Comparison of ENCODE assay signal across 10 cellular contexts in genomic region chr7:117871778-117872538, GRCh38. TPM values are rescaled to one million over a fixed set of nuclear protein-coding genes. Genes with fewer than 3 reads are reported as not detected.
A peak's percentile ranks its signal among the peaks of the same experiment; 100 is the strongest.
DNase-seq lines count a peak whose midpoint lies in the region; TF ChIP-seq lines count a peak whose summit lies in the region.
"Had no signal": no experiment of that assay in that cellular context is flagged by ENCODE, and none has a peak within 500 bp of the region (broad histone marks: within the 10 kb centered on the region; RNA-seq: fewer than 3 reads in every experiment).

No MANE protein-coding gene starts in this region.

- WGBS in transverse colon (ENCODE audit: low coverage in 1 of 2), 2 donors, result 8 to 10% methylated on average over 8 to 18 of the region's 18 CpGs

- H3K27ac ChIP-seq in duodenal mucosa (ENCODE audit: low read depth, low read length) (no peak overlapping the region), transverse colon (peak overlapping the region; percentile 65 to 75 (median 74))
- H3K27ac ChIP-seq: C4-2B, SJSA1 had no signal

- H3K36me3 ChIP-seq in duodenal mucosa (ENCODE audit: control insufficient read depth in 1 of 2, insufficient read depth in 2 of 2, low read length in 2 of 2) (no peaks in the 10 kb centered on the region), transverse colon (no peaks in the 10 kb centered on the region)
- H3K36me3 ChIP-seq: SJSA1 had no signal

- intact Hi-C loops in transverse colon (cut with DNase I; ENCODE audit: low total_unique reads), result no loop called here

- in situ Hi-C loops in transverse colon (cut with MboI; ENCODE audit: low pct_ligation_motif_present in 1 of 4, low pct_unique_long_range_greater_than_20kb in 1 of 4, low sequenced_read_pairs in 3 of 4), result no loop called here

- H3K4me3 ChIP-seq in duodenal mucosa (ENCODE audit: low read depth in 1 of 2, low read length in 2 of 2), result peak overlapping the region; percentile 70 to 76
- peak overlapping the region; percentile 54 to 86 (median 64) for H3K4me3 ChIP-seq in transverse colon

- H3K27me3 ChIP-seq in duodenal mucosa (ENCODE audit: control insufficient read depth in 1 of 2, insufficient read depth in 2 of 2, low read length in 2 of 2), result peaks cover 4 to 5% of the 10 kb centered on the region in 2 donors
- peaks cover 34% of the 10 kb centered on the region for H3K27me3 ChIP-seq in transverse colon

- DNase-seq in activated T-cell treated with anti-CD3 and anti-CD28 coated beads, Interleukin-2, amount 50 U/mL, for 24 hours, result no peak
- DNase-seq in activated T-cell treated with anti-CD3 and anti-CD28 coated beads for 4 hours (no peak), medulla oblongata (ENCODE audit: extremely low spot score) (peak; percentile 61), transverse colon (no peak), SW 1271 (lab: John Stamatoyannopoulos, UW) (no peak), 8988T (no peak)
- DNase-seq in activated CD4-positive, alpha-beta T cell treated with anti-CD3 and anti-CD28 coated beads for 48 hours, result no peak

- TF ChIP-seq CTCF in transverse colon (IDR thresholded peaks at IDR 0.05), result no peak

- peaks cover 63% of the 10 kb centered on the region for H3K27me3 Mint-ChIP-seq in activated T-cell treated with anti-CD3 and anti-CD28 coated beads, Interleukin-2, amount 50 U/mL, for 24 hours

- H3K4me1 ChIP-seq in duodenal mucosa (ENCODE audit: control insufficient read depth in 1 of 2, insufficient read depth in 2 of 2, low read length in 2 of 2), result peaks cover 4 to 6% of the 10 kb centered on the region in 2 donors
- H3K4me1 ChIP-seq in transverse colon, result peaks cover 0 to 19% (median 13%) of the 10 kb centered on the region in 4 donors

- H3K9ac ChIP-seq in duodenal mucosa (ENCODE audit: low read depth in 1 of 2, low read length in 2 of 2), result peak overlapping the region in 1 of 2 donors; percentile 49

- no peak overlapping the region for H3K27ac Mint-ChIP-seq in activated T-cell treated with anti-CD3 and anti-CD28 coated beads, Interleukin-2, amount 50 U/mL, for 24 hours

- H3K4me3 Mint-ChIP-seq in activated T-cell treated with anti-CD3 and anti-CD28 coated beads, Interleukin-2, amount 50 U/mL, for 24 hours, result peak overlapping the region; percentile 18

- H3K9me3 ChIP-seq in duodenal mucosa (ENCODE audit: control insufficient read depth in 1 of 2, low read length in 2 of 2), result no peaks in the 10 kb centered on the region
- no peaks in the 10 kb centered on the region for H3K9me3 ChIP-seq in transverse colon
- H3K9me3 ChIP-seq: SJSA1 had no signal

- H3K9me3 Mint-ChIP-seq in activated T-cell treated with anti-CD3 and anti-CD28 coated beads, Interleukin-2, amount 50 U/mL, for 24 hours, result no peaks in the 10 kb centered on the region

- peaks cover 19% of the 10 kb centered on the region for H3K4me1 Mint-ChIP-seq in activated T-cell treated with anti-CD3 and anti-CD28 coated beads, Interleukin-2, amount 50 U/mL, for 24 hours (ENCODE audit: low read depth)

- H3K36me3 Mint-ChIP-seq in activated T-cell treated with anti-CD3 and anti-CD28 coated beads, Interleukin-2, amount 50 U/mL, for 24 hours (ENCODE audit: low read depth), result no peaks in the 10 kb centered on the region

- TF ChIP-seq EP300 in transverse colon (IDR thresholded peaks at IDR 0.05; ENCODE audit: low read depth), result no peak

- no peak for TF ChIP-seq POLR2A in transverse colon (IDR thresholded peaks at IDR 0.05)

RNA-seq across cellular contexts. Expression of gene CTTNBP2, which starts 1.3 kb away (rescaled TPM):
- 1 to 10 TPM; 2.6 to 6.2 (median 4.3) TPM for total RNA-seq in transverse colon
- total RNA-seq: SJSA1 had no signal
